In genomic region chr15:72796210-72796514, GRCh38 we compare ENCODE assay signal across 8 cellular contexts. TPM values are rescaled to one million over a fixed set of nuclear protein-coding genes. Genes with fewer than 3 reads are reported as not detected.
DNase-seq lines count a peak whose midpoint lies in the region; ATAC-seq and TF ChIP-seq lines count a peak whose summit lies in the region.

No MANE protein-coding gene starts in this region.

- no peaks in the 10 kb centered on the region for H3K36me3 ChIP-seq in mucosa of descending colon (ENCODE audit: low read depth)

- intact Hi-C loops in mucosa of descending colon (cut with DNase I, micrococcal nuclease): loop anchor here (5.0 kb wide), 1 partner anchor 286 kb away; no protein-coding TSS in a partner anchor

- no peaks in the 10 kb centered on the region for H3K9me3 ChIP-seq in mucosa of descending colon

- DNase-seq in AG10803 (ENCODE audit: low read depth) (peak; percentile 18), HT1080 (ENCODE audit: low read depth) (peak; percentile 33), astrocyte of the spinal cord (ENCODE audit: low read depth, low spot score) (no peak), mucosa of descending colon (no peak), HT-29 (ENCODE audit: low spot score) (no peak), CD1c-positive myeloid dendritic cell (ENCODE audit: extremely low spot score) (no peak)

- ATAC-seq in mucosa of descending colon (peak; percentile 20), GM18861 (IDR thresholded peaks at IDR 0.05; ENCODE audit: unreplicated experiment) (no peak), HG02885 (IDR thresholded peaks at IDR 0.05; ENCODE audit: poor library complexity, unreplicated experiment) (no peak)

- H3K4me3 ChIP-seq in AG10803 (ENCODE audit: low read length) (peak overlapping the region; percentile 66), astrocyte of the spinal cord (ENCODE audit: low read depth, low read length) (no peak overlapping the region), mucosa of descending colon (no peak overlapping the region)

- no peak for TF ChIP-seq CTCF in AG10803 (conservative IDR thresholded peaks at IDR 0.05; ENCODE audit: low read length)
- peak; percentile 1 for TF ChIP-seq CTCF in astrocyte of the spinal cord (IDR thresholded peaks at IDR 0.05; ENCODE audit: low read depth, low read length)
- TF ChIP-seq CTCF in mucosa of descending colon (IDR thresholded peaks at IDR 0.05): no peak

- H3K4me1 ChIP-seq in mucosa of descending colon (ENCODE audit: low read depth): peaks cover 4% of the 10 kb centered on the region

- in situ Hi-C loops in astrocyte of the spinal cord (cut with HindIII; ENCODE audit: low sequenced_read_pairs): no loop called here

RNA-seq across cellular contexts. Expression of gene ADPGK, which starts 12.6 kb away (rescaled TPM):
- 67.7 and 69.5 TPM in 2 replicates for total RNA-seq in HT1080 (2014; rRNA removed; shearing (Covaris generic))
- 65.8 and 71.4 TPM in 2 replicates for polyA plus RNA-seq in HT1080 (2015; cell fraction: cytosol; rRNA removed)
- 98.0 and 108 TPM in 2 replicates for polyA plus RNA-seq in HT1080 (2015; cell fraction: nucleus; rRNA removed)
- total RNA-seq in mucosa of descending colon: 10 to 100 TPM; 34.9 to 36.4 (median 35.9) TPM
- total RNA-seq in HT-29 (2014; rRNA removed; shearing (Covaris generic)): 90.1 and 109 TPM in 2 replicates

Comparison
In these comparisons a context has a peak if more than half of its experiments do, and no peak if none do; other contexts are left out.
1. DNase-seq: peak in AG10803 (single experiment) and HT1080 (single experiment); none in astrocyte of the spinal cord (single experiment), mucosa of descending colon (0 of 3), HT-29 (single experiment) and CD1c-positive myeloid dendritic cell (single experiment).